In the genomic region with DNA sequence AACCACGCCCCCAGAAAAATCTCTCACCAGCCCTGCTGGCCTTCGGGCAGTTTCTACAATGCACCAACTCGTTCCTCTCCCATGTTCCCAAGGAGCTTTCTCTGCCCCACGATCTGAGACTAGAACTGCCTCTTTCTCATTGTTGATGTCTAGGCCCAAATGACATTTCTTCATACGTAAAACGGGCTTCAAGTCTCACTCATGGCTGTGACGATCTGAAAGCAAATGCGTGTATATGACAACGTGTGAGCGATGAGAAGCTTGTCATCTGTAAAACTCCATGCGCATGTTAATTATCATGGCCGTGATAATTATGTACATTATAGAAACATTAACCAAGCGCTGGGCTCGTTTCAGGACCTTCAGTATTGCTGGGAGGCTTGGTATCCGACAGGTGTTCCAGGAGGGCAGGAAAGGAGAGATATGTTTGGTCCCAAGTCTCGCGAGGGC, we compare ENCODE assay signal across 8 cellular contexts. TPM values are rescaled to one million over a fixed set of nuclear protein-coding genes. Genes with fewer than 3 reads are reported as not detected.
DNase-seq lines count a peak whose midpoint lies in the region; ATAC-seq, FAIRE-seq and TF ChIP-seq lines count a peak whose summit lies in the region.

No MANE protein-coding gene starts in this region.

- H3K27ac ChIP-seq in HepG2 (ENCODE audit: extremely low read length, insufficient read depth, low read length) (peak overlapping the region; percentile 47), suprapubic skin (peak overlapping the region; percentile 73)

- WGBS in HepG2 (ENCODE audit: low lambda C conversion rate), result 5% methylated on average over 17 of the region's 17 CpGs
- 50% methylated on average over 17 of the region's 17 CpGs for WGBS in suprapubic skin

- H3K9me3 ChIP-seq in HepG2 (ENCODE audit: low read length) (no peaks in the 10 kb centered on the region), suprapubic skin (no peaks in the 10 kb centered on the region)

- H3K79me2 ChIP-seq in HepG2 (ENCODE audit: insufficient read depth, low read length), result no peaks in the 10 kb centered on the region

- CTCF ChIA-PET in activated CD4-positive, alpha-beta T cell treated with anti-CD3 and anti-CD28 coated beads, Interleukin-2, amount 10 ng/mL, durations not matched to agents 7 days and 5 days (lab: Charles Lee), result interaction anchor here (0.6 to 5.1 kb wide), 44 partner anchors 10 to 1362 kb away, joined by 3 to 30 read pairs (median 4); a partner anchor contains a TSS
- CTCF ChIA-PET in HepG2 (lab: Yijun Ruan, JAX; ENCODE audit: low intra/inter-chr PET ratio, low total read pairs), result interaction anchor here (1.5 kb wide), 1 partner anchor 172 kb away, joined by 6 read pairs; no protein-coding TSS in a partner anchor

- H4K20me1 ChIP-seq in HepG2 (ENCODE audit: insufficient read depth, low read length), result no peaks in the 10 kb centered on the region

- H3K9ac ChIP-seq in HepG2 (ENCODE audit: insufficient read depth, low read depth, low read length), result peak overlapping the region; percentile 47

- TF ChIP-seq RAD21 in HepG2 (CRISPR knock-in tag; IDR thresholded peaks at IDR 0.05), result no peak

- no peak for DNase-seq in activated CD4-positive, alpha-beta T cell treated with anti-CD3 and anti-CD28 coated beads, Interleukin-2, amount 10 ng/mL, durations not matched to agents 7 days and 5 days
- no peak for DNase-seq in activated CD4-positive, alpha-beta T cell treated with anti-CD3 and anti-CD28 coated beads for 1 hour
- no peak for DNase-seq in activated T-helper 2 cell treated with anti-CD3 and anti-CD28 coated beads, Interferon-gamma antibody, Interleukin-2, Interleukin-4, amounts not matched to agents 10 μg/mL and 5 μg/mL and 100 μg/mL, durations not matched to agents 14 hours and 24 hours and 36 hours (ENCODE audit: low spot score)
- DNase-seq in HepG2 (ENCODE audit: low spot score), result peak; percentile 21
- DNase-seq in suprapubic skin (ENCODE audit: low spot score in 2 of 2), result no peak
- no peak for DNase-seq in glomerular visceral epithelial cell (ENCODE audit: extremely low spot score)

- in situ Hi-C loops in HepG2 (cut with HindIII; ENCODE audit: extremely low pct_ligation_motif_present, low pct_unique_long_range_greater_than_20kb), result no loop called here

- H3K27me3 ChIP-seq in HepG2 (ENCODE audit: control insufficient read depth in 1 of 2, insufficient read depth in 2 of 2, low read length in 2 of 2) (no peaks in the 10 kb centered on the region; a peak in 1 of 5 replicates), suprapubic skin (no peaks in the 10 kb centered on the region)

- no peaks in the 10 kb centered on the region for H3K27me3 Mint-ChIP-seq in activated CD4-positive, alpha-beta T cell treated with anti-CD3 and anti-CD28 coated beads, Interleukin-2, amount 10 ng/mL, durations not matched to agents 7 days and 5 days
- no peaks in the 10 kb centered on the region for H3K27me3 Mint-ChIP-seq in activated T-helper 2 cell treated with anti-CD3 and anti-CD28 coated beads, Interferon-gamma antibody, Interleukin-2, Interleukin-4, amounts not matched to agents 10 μg/mL and 5 μg/mL and 100 μg/mL, durations not matched to agents 14 hours and 24 hours and 36 hours (ENCODE audit: low read depth)

- peak overlapping the region; percentile 99 for H3K4me3 Mint-ChIP-seq in activated CD4-positive, alpha-beta T cell treated with anti-CD3 and anti-CD28 coated beads, Interleukin-2, amount 10 ng/mL, durations not matched to agents 7 days and 5 days
- peak overlapping the region; percentile 96 for H3K4me3 Mint-ChIP-seq in activated T-helper 2 cell treated with anti-CD3 and anti-CD28 coated beads, Interferon-gamma antibody, Interleukin-2, Interleukin-4, amounts not matched to agents 10 μg/mL and 5 μg/mL and 100 μg/mL, durations not matched to agents 14 hours and 24 hours and 36 hours (ENCODE audit: low read depth)

- H3K4me2 ChIP-seq in HepG2 (ENCODE audit: low read depth, low read length), result peak overlapping the region; percentile 93

- H3K4me3 ChIP-seq in HepG2 (replicated peaks in 1 of 3; ENCODE audit: insufficient read depth in 1 of 3, low read depth in 2 of 3, low read length in 3 of 3) (peak overlapping the region; percentile 51 to 75 (median 60)), suprapubic skin (peak overlapping the region; percentile 59)

- TF ChIP-seq EP300 in HepG2 (IDR thresholded peaks at IDR 0.05; ENCODE audit: low read depth in 2 of 2, low read length in 2 of 2) (no peak), HepG2 (CRISPR knock-in tag; IDR thresholded peaks at IDR 0.05; ENCODE audit: borderline replicate concordance) (no peak), suprapubic skin (IDR thresholded peaks at IDR 0.05) (no peak)

- no peak for FAIRE-seq in HepG2 (lab: Jason Lieb, UNC)

- intact Hi-C loops in activated T-helper 2 cell treated with anti-CD3 and anti-CD28 coated beads, Interferon-gamma antibody, Interleukin-2, Interleukin-4, amounts not matched to agents 10 μg/mL and 5 μg/mL and 100 μg/mL, durations not matched to agents 14 hours and 24 hours and 36 hours (cut with micrococcal nuclease), result loop anchor here (1.0 to 5.0 kb wide), 4 partner anchors 87 to 223 kb away; a partner anchor contains a TSS
- intact Hi-C loops in HepG2 (cut with micrococcal nuclease; ENCODE audit: unreplicated experiment), result loop anchor here (2.0 to 10.0 kb wide), 3 partner anchors 90 to 227 kb away; a partner anchor contains a TSS

- peaks cover 0 to 3% of the 10 kb centered on the region in 2 experiments; a peak in 1 of 5 replicates for H3K36me3 ChIP-seq in HepG2 (replicated peaks in 1 of 2; ENCODE audit: control insufficient read depth in 1 of 2, insufficient read depth in 2 of 2, low read length in 2 of 2)
- H3K36me3 ChIP-seq in suprapubic skin, result peaks cover 6% of the 10 kb centered on the region

- TF ChIP-seq CTCF in HepG2 (CRISPR knock-in tag; IDR thresholded peaks at IDR 0.05), result no peak
- TF ChIP-seq CTCF in suprapubic skin (IDR thresholded peaks at IDR 0.05), result no peak

- H3K4me1 ChIP-seq in HepG2 (ENCODE audit: insufficient read depth, low read length), result peaks cover 43% of the 10 kb centered on the region
- H3K4me1 ChIP-seq in suprapubic skin, result peaks cover 61% of the 10 kb centered on the region

- BruUV-seq in HepG2 (replicated peaks; lab: Mats Ljungman, UMichigan), result no TSS peak

- TF ChIP-seq POLR2A in HepG2 (IDR thresholded peaks at IDR 0.05; ENCODE audit: insufficient read depth in 1 of 2, low read depth in 2 of 2, low read length in 2 of 2) (no peak), suprapubic skin (IDR thresholded peaks at IDR 0.05) (no peak)

- H3K27ac Mint-ChIP-seq in activated CD4-positive, alpha-beta T cell treated with anti-CD3 and anti-CD28 coated beads, Interleukin-2, amount 10 ng/mL, durations not matched to agents 7 days and 5 days, result peak overlapping the region; percentile 90
- peak overlapping the region; percentile 79 for H3K27ac Mint-ChIP-seq in activated T-helper 2 cell treated with anti-CD3 and anti-CD28 coated beads, Interferon-gamma antibody, Interleukin-2, Interleukin-4, amounts not matched to agents 10 μg/mL and 5 μg/mL and 100 μg/mL, durations not matched to agents 14 hours and 24 hours and 36 hours

- POLR2A ChIA-PET in activated CD4-positive, alpha-beta T cell treated with anti-CD3 and anti-CD28 coated beads, Interleukin-2, amount 10 ng/mL, durations not matched to agents 7 days and 5 days (lab: Charles Lee), result no interaction called here
- POLR2A ChIA-PET in HepG2 (lab: Yijun Ruan, JAX), result interaction anchor here (0.7 to 1.9 kb wide), 8 partner anchors 9 to 290 kb away, joined by 3 to 11 read pairs (median 4); a partner anchor contains a TSS

- peak overlapping the region; percentile 96 for H2AFZ ChIP-seq in HepG2 (ENCODE audit: low read length)

- peaks cover 60% of the 10 kb centered on the region for H3K4me1 Mint-ChIP-seq in activated CD4-positive, alpha-beta T cell treated with anti-CD3 and anti-CD28 coated beads, Interleukin-2, amount 10 ng/mL, durations not matched to agents 7 days and 5 days
- peaks cover 44% of the 10 kb centered on the region for H3K4me1 Mint-ChIP-seq in activated T-helper 2 cell treated with anti-CD3 and anti-CD28 coated beads, Interferon-gamma antibody, Interleukin-2, Interleukin-4, amounts not matched to agents 10 μg/mL and 5 μg/mL and 100 μg/mL, durations not matched to agents 14 hours and 24 hours and 36 hours (ENCODE audit: low read depth)

- no peaks in the 10 kb centered on the region for H3K9me3 Mint-ChIP-seq in activated CD4-positive, alpha-beta T cell treated with anti-CD3 and anti-CD28 coated beads, Interleukin-2, amount 10 ng/mL, durations not matched to agents 7 days and 5 days
- no peaks in the 10 kb centered on the region for H3K9me3 Mint-ChIP-seq in activated T-helper 2 cell treated with anti-CD3 and anti-CD28 coated beads, Interferon-gamma antibody, Interleukin-2, Interleukin-4, amounts not matched to agents 10 μg/mL and 5 μg/mL and 100 μg/mL, durations not matched to agents 14 hours and 24 hours and 36 hours

- ATAC-seq in HepG2 (peak; percentile 30), GM19023 (IDR thresholded peaks at IDR 0.05; ENCODE audit: unreplicated experiment) (no peak), GM21723 (IDR thresholded peaks at IDR 0.05; ENCODE audit: unreplicated experiment) (no peak)

- peaks cover 25% of the 10 kb centered on the region for H3K36me3 Mint-ChIP-seq in activated CD4-positive, alpha-beta T cell treated with anti-CD3 and anti-CD28 coated beads, Interleukin-2, amount 10 ng/mL, durations not matched to agents 7 days and 5 days (ENCODE audit: low read depth)
- H3K36me3 Mint-ChIP-seq in activated T-helper 2 cell treated with anti-CD3 and anti-CD28 coated beads, Interferon-gamma antibody, Interleukin-2, Interleukin-4, amounts not matched to agents 10 μg/mL and 5 μg/mL and 100 μg/mL, durations not matched to agents 14 hours and 24 hours and 36 hours (ENCODE audit: low read depth), result peaks cover 12% of the 10 kb centered on the region

RNA-seq across cellular contexts. Expression of a gene that starts 0.7 kb away (rescaled TPM):
- 10 to 100 TPM; 72.8 to 78.1 TPM for total RNA-seq in activated CD4-positive, alpha-beta T cell treated with anti-CD3 and anti-CD28 coated beads, Interleukin-2, amount 10 ng/mL, durations not matched to agents 7 days and 5 days
- total RNA-seq in activated T-helper 2 cell treated with anti-CD3 and anti-CD28 coated beads, Interferon-gamma antibody, Interleukin-2, Interleukin-4, amounts not matched to agents 10 μg/mL and 5 μg/mL and 100 μg/mL, durations not matched to agents 14 hours and 24 hours and 36 hours, result 24.6 and 28.6 TPM in 2 replicates
- total RNA-seq in HepG2 (2016; rRNA removed; fragmentation: Illumina TruSeq; extraction: Trizol), result 5.6 and 5.8 TPM in 2 replicates
- total RNA-seq in HepG2 (2016; cell fraction: cytosol; rRNA removed; fragmentation: Illumina TruSeq; extraction: Trizol; ENCODE audit: low read depth), result 0.88 and 1.0 TPM in 2 replicates
- total RNA-seq in HepG2 (2016; cell fraction: insoluble cytoplasmic fraction; rRNA removed; fragmentation: Illumina TruSeq; extraction: Trizol), result 5.3 TPM in 2 replicates
- total RNA-seq in HepG2 (2016; cell fraction: membrane; rRNA removed; fragmentation: Illumina TruSeq; extraction: Trizol), result 2.8 and 3.9 TPM in 2 replicates
- 4.3 TPM in 2 replicates for total RNA-seq in HepG2 (2016; cell fraction: nucleus; rRNA removed; fragmentation: Illumina TruSeq; extraction: Trizol)
- 8.5 and 8.6 TPM in 2 replicates for polyA plus RNA-seq in HepG2 (2011; rRNA removed)
- polyA plus RNA-seq in HepG2 (2011; cell fraction: cytosol; rRNA removed), result 8.3 and 9.8 TPM in 2 replicates
- 5.7 and 6.2 TPM in 2 replicates for polyA plus RNA-seq in HepG2 (2011; cell fraction: nucleus; rRNA removed)
- polyA plus RNA-seq in HepG2 (2012), result 6.3 and 7.6 TPM in 2 replicates
- polyA plus RNA-seq in HepG2 (2016; cell fraction: cytosol; fragmentation: Illumina TruSeq; extraction: Trizol; ENCODE audit: low read depth), result 0.75 and 0.97 TPM in 2 replicates
- polyA plus RNA-seq in HepG2 (2016; cell fraction: insoluble cytoplasmic fraction; fragmentation: Illumina TruSeq; extraction: Trizol; ENCODE audit: low read depth), result 4.2 and 5.0 TPM in 2 replicates
- 2.6 and 2.7 TPM in 2 replicates for polyA plus RNA-seq in HepG2 (2016; cell fraction: membrane; fragmentation: Illumina TruSeq; extraction: Trizol; ENCODE audit: low read depth)
- polyA plus RNA-seq in HepG2 (2016; cell fraction: nucleus; fragmentation: Illumina TruSeq; extraction: Trizol; ENCODE audit: insufficient read depth, low read depth), result 3.1 and 4.8 TPM in 2 replicates
- polyA minus RNA-seq in HepG2 (2011; rRNA and poly(A)+ RNA removed; ENCODE audit: low replicate concordance), result 19.7 and 55.0 TPM in 2 replicates
- polyA minus RNA-seq in HepG2 (2011; cell fraction: cytosol; rRNA and poly(A)+ RNA removed), result 4.9 and 5.0 TPM in 2 replicates
- 7.2 and 10.9 TPM in 2 replicates for polyA minus RNA-seq in HepG2 (2011; cell fraction: nucleus; rRNA and poly(A)+ RNA removed)
- total RNA-seq in suprapubic skin, result 10 to 100 TPM; 42.4 to 75.4 (median 64.6) TPM

RNA-seq across cellular contexts. Expression of a gene that starts 1.3 kb away (rescaled TPM):
- 10 to 100 TPM; 10.0 to 11.0 TPM for total RNA-seq in activated CD4-positive, alpha-beta T cell treated with anti-CD3 and anti-CD28 coated beads, Interleukin-2, amount 10 ng/mL, durations not matched to agents 7 days and 5 days
- 4.9 and 6.0 TPM in 2 replicates for total RNA-seq in activated T-helper 2 cell treated with anti-CD3 and anti-CD28 coated beads, Interferon-gamma antibody, Interleukin-2, Interleukin-4, amounts not matched to agents 10 μg/mL and 5 μg/mL and 100 μg/mL, durations not matched to agents 14 hours and 24 hours and 36 hours
- 3.4 TPM in 2 replicates for total RNA-seq in HepG2 (2016; rRNA removed; fragmentation: Illumina TruSeq; extraction: Trizol)
- total RNA-seq in HepG2 (2016; cell fraction: cytosol; rRNA removed; fragmentation: Illumina TruSeq; extraction: Trizol; ENCODE audit: low read depth), result 1.9 and 2.2 TPM in 2 replicates
- 3.3 and 3.4 TPM in 2 replicates for total RNA-seq in HepG2 (2016; cell fraction: insoluble cytoplasmic fraction; rRNA removed; fragmentation: Illumina TruSeq; extraction: Trizol)
- total RNA-seq in HepG2 (2016; cell fraction: membrane; rRNA removed; fragmentation: Illumina TruSeq; extraction: Trizol), result 2.5 and 3.7 TPM in 2 replicates
- 2.5 and 4.3 TPM in 2 replicates for total RNA-seq in HepG2 (2016; cell fraction: nucleus; rRNA removed; fragmentation: Illumina TruSeq; extraction: Trizol)
- polyA plus RNA-seq in HepG2 (2011; rRNA removed), result 4.2 and 4.3 TPM in 2 replicates
- 2.9 and 3.6 TPM in 2 replicates for polyA plus RNA-seq in HepG2 (2011; cell fraction: cytosol; rRNA removed)
- 3.0 and 3.3 TPM in 2 replicates for polyA plus RNA-seq in HepG2 (2011; cell fraction: nucleus; rRNA removed)
- 3.1 and 3.2 TPM in 2 replicates for polyA plus RNA-seq in HepG2 (2012)
- 2.7 and 3.2 TPM in 2 replicates for polyA plus RNA-seq in HepG2 (2016; cell fraction: cytosol; fragmentation: Illumina TruSeq; extraction: Trizol; ENCODE audit: low read depth)
- polyA plus RNA-seq in HepG2 (2016; cell fraction: insoluble cytoplasmic fraction; fragmentation: Illumina TruSeq; extraction: Trizol; ENCODE audit: low read depth), result 4.4 and 5.6 TPM in 2 replicates
- polyA plus RNA-seq in HepG2 (2016; cell fraction: membrane; fragmentation: Illumina TruSeq; extraction: Trizol; ENCODE audit: low read depth), result 3.5 and 3.8 TPM in 2 replicates
- 2.6 and 3.5 TPM in 2 replicates for polyA plus RNA-seq in HepG2 (2016; cell fraction: nucleus; fragmentation: Illumina TruSeq; extraction: Trizol; ENCODE audit: insufficient read depth, low read depth)
- polyA minus RNA-seq in HepG2 (2011; rRNA and poly(A)+ RNA removed; ENCODE audit: low replicate concordance), result 3.9 and 4.9 TPM in 2 replicates
- polyA minus RNA-seq in HepG2 (2011; cell fraction: cytosol; rRNA and poly(A)+ RNA removed), result 1.4 and 1.5 TPM in 2 replicates
- polyA minus RNA-seq in HepG2 (2011; cell fraction: nucleus; rRNA and poly(A)+ RNA removed), result 6.2 and 7.3 TPM in 2 replicates
- total RNA-seq in suprapubic skin, result 1 to 10 TPM; 7.2 to 8.5 (median 7.8) TPM
